15 cellular contexts compared by ENCODE assay signal in the genomic region with DNA sequence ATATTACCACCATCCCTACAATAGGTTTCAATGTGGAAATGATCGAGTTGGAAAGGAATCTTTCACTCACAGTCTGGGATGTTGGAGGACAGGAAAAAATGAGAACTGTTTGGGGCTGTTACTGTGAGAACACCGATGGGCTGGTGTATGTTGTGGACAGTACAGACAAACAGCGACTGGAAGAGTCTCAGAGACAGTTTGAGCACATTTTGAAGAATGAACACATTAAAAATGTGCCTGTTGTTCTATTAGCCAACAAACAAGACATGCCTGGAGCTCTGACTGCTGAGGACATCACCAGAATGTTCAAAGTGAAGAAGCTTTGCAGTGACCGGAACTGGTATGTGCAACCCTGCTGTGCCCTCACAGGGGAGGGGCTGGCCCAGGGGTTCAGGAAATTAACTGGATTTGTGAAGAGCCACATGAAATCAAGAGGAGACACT. TPM values are rescaled to one million over a fixed set of nuclear protein-coding genes. Genes with fewer than 3 reads are reported as not detected.
DNase-seq lines count a peak whose midpoint lies in the region; ATAC-seq and TF ChIP-seq lines count a peak whose summit lies in the region.
"Had no signal": no experiment of that assay in that cellular context is flagged by ENCODE, and none has a peak within 500 bp of the region (broad histone marks: within the 10 kb centered on the region; RNA-seq: fewer than 3 reads in every experiment).

No MANE protein-coding gene starts in this region.

- intact Hi-C loops in A673 (cut with micrococcal nuclease; ENCODE audit: unreplicated experiment): loop anchor here (10.0 kb wide), 1 partner anchor 747 kb away; no protein-coding TSS in a partner anchor
- intact Hi-C loops in left ventricle myocardium inferior (cut with micrococcal nuclease): no loop called here

- no peak for TF ChIP-seq RAD21 in Ishikawa (IDR thresholded peaks at IDR 0.05; ENCODE audit: low read depth)

- peak overlapping the region; percentile 5 for H3K4me3 Mint-ChIP-seq in endodermal cell
- H3K4me3 Mint-ChIP-seq: T-cell had no signal

- no TSS peak for BruUV-seq in A673 (replicated peaks; lab: Mats Ljungman, UMichigan)

- CTCF ChIA-PET in A673 (lab: Charles Lee): interaction anchor here (0.7 kb wide), 1 partner anchor 735 kb away, joined by 3 read pairs; no protein-coding TSS in a partner anchor

- POLR2A ChIA-PET in A673 (lab: Charles Lee; ENCODE audit: low non-redundant PET): no interaction called here

- no peaks in the 10 kb centered on the region for H3K9me3 ChIP-seq in A673 (ENCODE audit: low read depth, low read length, poor library complexity, severe bottlenecking)
- no peaks in the 10 kb centered on the region for H3K9me3 ChIP-seq in endodermal cell (ENCODE audit: control insufficient read depth, low read length)
- no peaks in the 10 kb centered on the region for H3K9me3 ChIP-seq in mucosa of stomach (ENCODE audit: control insufficient read depth, low read length)
- no peaks in the 10 kb centered on the region for H3K9me3 ChIP-seq in left ventricle myocardium inferior (replicated peaks)
- H3K9me3 ChIP-seq: lower lobe of right lung, thoracic aorta had no signal

- TF ChIP-seq POLR2A in GM18505 (IDR thresholded peaks at IDR 0.05; ENCODE audit: borderline replicate concordance, extremely low read depth, insufficient read depth, insufficient read length): no peak

- 61 to 75% methylated on average over 2 to 4 of the region's 4 CpGs for WGBS in endodermal cell (ENCODE audit: insufficient coverage in 1 of 2, insufficient read length in 1 of 2), 2 experiments

- peak overlapping the region; percentile 64 for H3K27ac Mint-ChIP-seq in endodermal cell
- H3K27ac Mint-ChIP-seq: T-cell had no signal

- H3K4me1 ChIP-seq in A673 (ENCODE audit: insufficient read depth, low read length, poor library complexity, severe bottlenecking): peaks cover 8% of the 10 kb centered on the region
- peaks cover 4% of the 10 kb centered on the region for H3K4me1 ChIP-seq in endodermal cell (ENCODE audit: control insufficient read depth, insufficient read depth, low read length)
- H3K4me1 ChIP-seq in mucosa of stomach (ENCODE audit: control insufficient read depth, insufficient read depth, low read length): peaks cover 31% of the 10 kb centered on the region
- no peaks in the 10 kb centered on the region for H3K4me1 ChIP-seq in left ventricle myocardium inferior
- H3K4me1 ChIP-seq: lower lobe of right lung had no signal

- no peak for TF ChIP-seq EP300 in Ishikawa (IDR thresholded peaks at IDR 0.05; ENCODE audit: borderline replicate concordance)

- no peaks in the 10 kb centered on the region for H3K9me3 Mint-ChIP-seq in endodermal cell
- H3K9me3 Mint-ChIP-seq: T-cell had no signal

- H3K27ac ChIP-seq in A673 (ENCODE audit: low read depth, low read length, poor library complexity, severe bottlenecking): no peak overlapping the region
- no peak overlapping the region for H3K27ac ChIP-seq in endodermal cell (ENCODE audit: low read depth, low read length)
- no peak overlapping the region for H3K27ac ChIP-seq in left ventricle myocardium inferior (replicated peaks)
- H3K27ac ChIP-seq: lower lobe of right lung, thoracic aorta had no signal

- DNase-seq in A673 (ENCODE audit: low spot score) (peak; percentile 15), endodermal cell (peak; percentile 65), left ventricle myocardium inferior (no peak)
- DNase-seq in stimulated activated CD4-positive, alpha-beta T cell treated with anti-CD3 and anti-CD28 coated beads, Interleukin-1b, Interleukin-23, amount 100 ng/mL, for 48 hours: no peak
- DNase-seq: activated CD4-positive, alpha-beta T cell treated with anti-CD3 and anti-CD28 coated beads, Interleukin-2, amount 50 U/mL, for 48 hours; activated effector memory CD4-positive, alpha-beta T cell treated with Interleukin-2 at 50 U/mL for 16 hours; DND-41; lower lobe of right lung; T-cell had no signal

- no peaks in the 10 kb centered on the region for H3K36me3 Mint-ChIP-seq in endodermal cell (ENCODE audit: low read depth)
- H3K36me3 Mint-ChIP-seq: T-cell had no signal

- H3K4me1 Mint-ChIP-seq in endodermal cell: peaks cover 34% of the 10 kb centered on the region
- H3K4me1 Mint-ChIP-seq: T-cell had no signal

- H3K36me3 ChIP-seq in A673 (ENCODE audit: insufficient read depth, low read length, poor library complexity, severe bottlenecking) (no peaks in the 10 kb centered on the region), endodermal cell (ENCODE audit: control insufficient read depth, insufficient read depth, low read length) (no peaks in the 10 kb centered on the region), mucosa of stomach (ENCODE audit: control insufficient read depth, insufficient read depth, low read length) (no peaks in the 10 kb centered on the region), left ventricle myocardium inferior (no peaks in the 10 kb centered on the region)
- H3K36me3 ChIP-seq: lower lobe of right lung, thoracic aorta had no signal

- peaks cover 84% of the 10 kb centered on the region for H3K27me3 Mint-ChIP-seq in endodermal cell (ENCODE audit: insufficient read depth)

- H3K27me3 ChIP-seq in A673 (replicated peaks; ENCODE audit: insufficient read depth, low read depth, low read length, poor library complexity) (no peaks in the 10 kb centered on the region), endodermal cell (ENCODE audit: control insufficient read depth, insufficient read depth, low read length, poor library complexity, severe bottlenecking) (peaks cover 88% of the 10 kb centered on the region), mucosa of stomach (ENCODE audit: control insufficient read depth, insufficient read depth, low read length) (no peaks in the 10 kb centered on the region), left ventricle myocardium inferior (ENCODE audit: low read depth) (no peaks in the 10 kb centered on the region)

- no peak overlapping the region for H3K9ac ChIP-seq in endodermal cell (ENCODE audit: extremely low read depth, low read length, poor library complexity, severe bottlenecking)
- peak overlapping the region; percentile 93 for H3K9ac ChIP-seq in mucosa of stomach (ENCODE audit: low read length)

- TF ChIP-seq CTCF in A673 (conservative IDR thresholded peaks at IDR 0.05; ENCODE audit: low read depth, low read length) (no peak), endodermal cell (conservative IDR thresholded peaks at IDR 0.05) (no peak), left ventricle myocardium inferior (IDR thresholded peaks at IDR 0.05; ENCODE audit: borderline replicate concordance) (no peak)

- H3K4me3 ChIP-seq in A673 (ENCODE audit: low read depth, low read length, poor library complexity, severe bottlenecking) (no peak overlapping the region), endodermal cell (ENCODE audit: low read length) (peak overlapping the region; percentile 30), mucosa of stomach (ENCODE audit: low read length) (peak overlapping the region; percentile 95), left ventricle myocardium inferior (no peak overlapping the region)
- H3K4me3 ChIP-seq: lower lobe of right lung, thoracic aorta had no signal

- ATAC-seq in GM18505 (IDR thresholded peaks at IDR 0.05; ENCODE audit: unreplicated experiment) (no peak), GM19324 (IDR thresholded peaks at IDR 0.05; ENCODE audit: low FRiP score, unreplicated experiment) (no peak)
- ATAC-seq: T-cell had no signal

TF ChIP-seq in Ishikawa, 13 proteins besides CTCF, POLR2A, EP300 and RAD21:
- TF ChIP-seq TEAD4 (IDR thresholded peaks at IDR 0.05): 0 out of 2 replicates have a peak, but pooled peaks have one; percentile 30
- no peak for TF ChIP-seq YY1 (IDR thresholded peaks at IDR 0.05; ENCODE audit: low read depth)

RNA-seq across cellular contexts. Expression of gene ARL14, which starts 0.5 kb away (rescaled TPM):
- not detected in 2 replicates for total RNA-seq in A673 (2021)
- total RNA-seq in endodermal cell: not detected
- not detected for polyA plus RNA-seq in endodermal cell (2013, experiment 1 of 2)
- polyA plus RNA-seq in endodermal cell (2013, experiment 2 of 2): not detected
- total RNA-seq in left ventricle myocardium inferior: not detected
- total RNA-seq: cerebellum, lower lobe of right lung, T-cell had no signal

Comparison
In these comparisons a context has a peak if more than half of its experiments do, and no peak if none do; other contexts are left out.
1. DNase-seq: peak in A673 (single experiment) and endodermal cell (single experiment); none in left ventricle myocardium inferior (single experiment) and stimulated activated CD4-positive, alpha-beta T cell treated with anti-CD3 and anti-CD28 coated beads, Interleukin-1b, Interleukin-23, amount 100 ng/mL, for 48 hours (single experiment).
2. H3K4me3 ChIP-seq: peak in endodermal cell (single experiment) and mucosa of stomach (single experiment); none in A673 (single experiment) and left ventricle myocardium inferior (single experiment).